ENCODE assay signal across 10 cellular contexts in genomic region chr9:118614011-118614410, GRCh38.
"Had no signal": no experiment of that assay in that cellular context is flagged by ENCODE, and none has a peak within 500 bp of the region (broad histone marks: within the 10 kb centered on the region; RNA-seq: fewer than 3 reads in every experiment).

No MANE protein-coding gene starts in this region.

- H2AFZ ChIP-seq: GM23248 had no signal

- FAIRE-seq: H1 had no signal

- ATAC-seq: GM23338, HCT116 had no signal

- H3K4me3 Mint-ChIP-seq: GM23338, H9, HFFc6 had no signal

- H3K4me2 ChIP-seq: GM23338 had no signal

- H3K9ac ChIP-seq: GM23248 had no signal

- H3K9me3 ChIP-seq: HAP-1 had no signal

- H3K4me1 Mint-ChIP-seq: GM23338, H9 had no signal

- H3K4me1 ChIP-seq: HAP-1 had no signal

- H3K36me3 ChIP-seq: HAP-1 had no signal

- H3K4me3 ChIP-seq: GM23248, GM23338, HAP-1 had no signal

- DNase-seq: GM23248, GOT3, H7, H9, HCEC 1CT, HFFc6 had no signal

- H3K27ac ChIP-seq: GM23248 had no signal
